1 cellular context compared by ENCODE assay signal in genomic region chr2:41709702-41710599, GRCh38.
TF ChIP-seq lines count a peak whose summit lies in the region.

No MANE protein-coding gene starts in this region.

TF ChIP-seq in GM23338, 12 proteins besides CTCF, POLR2A, EP300 and RAD21 (continued from another document):
- TF ChIP-seq ZNF462 (CRISPR knock-in tag; IDR thresholded peaks at IDR 0.05) (no peak), EZH2 (IDR thresholded peaks at IDR 0.05; ENCODE audit: low read depth, unreplicated experiment) (no peak), CREB1 (CRISPR knock-in tag; IDR thresholded peaks at IDR 0.05; ENCODE audit: low read depth) (no peak), JUNB (IDR thresholded peaks at IDR 0.05; ENCODE audit: unreplicated experiment) (no peak), ZNF331 (CRISPR knock-in tag; IDR thresholded peaks at IDR 0.05; ENCODE audit: low read depth) (no peak), ETS1 (IDR thresholded peaks at IDR 0.05) (no peak), POLR2AphosphoS5 (IDR thresholded peaks at IDR 0.05; ENCODE audit: low read depth) (no peak), NANOG (IDR thresholded peaks at IDR 0.05; ENCODE audit: borderline replicate concordance) (no peak)
TF ChIP-seq in GM23338: peak in this region for 0.
